Comparison of ENCODE assay signal across 8 cellular contexts in the genomic region with DNA sequence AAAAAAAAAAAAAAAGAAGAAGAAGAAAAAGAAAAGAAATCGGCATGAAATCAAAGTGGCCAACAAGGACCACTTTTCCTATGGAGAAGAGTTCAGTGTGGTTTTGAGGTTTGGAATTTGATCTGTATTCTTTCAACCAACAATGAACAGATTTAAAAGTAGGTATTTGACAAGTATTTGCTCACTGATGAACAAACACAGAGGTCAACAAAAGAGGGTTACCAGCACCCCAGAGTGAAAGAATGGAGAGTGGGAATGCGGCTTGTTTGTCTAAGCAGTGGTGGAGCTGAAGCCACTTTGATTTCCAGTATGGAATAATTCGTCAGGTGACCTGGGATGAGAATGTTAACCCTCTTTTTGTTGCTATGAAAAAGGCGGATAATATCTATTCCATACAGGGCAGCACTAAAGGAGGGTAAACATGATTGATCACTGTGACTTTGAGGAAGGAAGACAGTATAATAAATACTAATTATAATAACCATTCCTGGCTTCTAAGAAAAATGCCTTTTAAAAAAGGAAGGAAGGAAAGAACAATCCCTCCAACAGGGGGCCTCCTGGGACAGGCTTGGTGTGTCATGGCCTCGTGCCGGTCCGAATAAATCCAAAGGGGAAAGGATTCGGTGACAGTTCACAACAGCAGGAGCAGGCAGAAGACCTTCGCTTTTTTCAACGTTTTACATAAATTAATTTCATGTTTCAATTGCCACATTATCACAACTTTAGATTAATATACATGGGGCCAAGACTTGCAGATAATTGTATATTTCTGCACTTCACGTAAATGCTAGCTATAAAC. TPM values are rescaled to one million over a fixed set of nuclear protein-coding genes. Genes with fewer than 3 reads are reported as not detected.
DNase-seq lines count a peak whose midpoint lies in the region; ATAC-seq and TF ChIP-seq lines count a peak whose summit lies in the region.

No MANE protein-coding gene starts in this region.

- ATAC-seq in WTC11 (peak; percentile 80), left lobe of liver (peak; percentile 91), GM21619 (IDR thresholded peaks at IDR 0.05; ENCODE audit: unreplicated experiment) (no peak)
- ATAC-seq in stimulated activated effector memory CD8-positive, alpha-beta T cell treated with anti-CD3 and anti-CD28 coated beads, Interleukin-12 subunit alpha, Interleukin-12 subunit beta, amount 100 ng/mL, for 72 hours = no peak

- POLR2A ChIA-PET in WTC11 (lab: Charles Lee) = no interaction called here

- no peaks in the 10 kb centered on the region for H3K36me3 Mint-ChIP-seq in WTC11
- no peaks in the 10 kb centered on the region for H3K36me3 Mint-ChIP-seq in stimulated activated effector memory CD8-positive, alpha-beta T cell treated with anti-CD3 and anti-CD28 coated beads, Interleukin-12 subunit alpha, Interleukin-12 subunit beta, amount 100 ng/mL, for 72 hours

- DNase-seq in COLO668 (lab: John Stamatoyannopoulos, UW; ENCODE audit: unreplicated experiment) (peak; percentile 44), LHCN-M2 (ENCODE audit: low read depth) (peak; percentile 33), WTC11 (ENCODE audit: low spot score) (peak; percentile 51), left lobe of liver (ENCODE audit: low spot score) (peak; percentile 54), H4 (ENCODE audit: low spot score) (no peak), cortex of kidney (lab: John Stamatoyannopoulos, UW) (no peak)
- no peak for DNase-seq in stimulated activated effector memory CD8-positive, alpha-beta T cell treated with anti-CD3 and anti-CD28 coated beads, Interleukin-12 subunit alpha, Interleukin-12 subunit beta, amount 100 ng/mL, for 72 hours (ENCODE audit: low spot score in 2 of 2)

- H3K9me3 Mint-ChIP-seq in WTC11 = no peaks in the 10 kb centered on the region; the same call in 1 of the 2 replicates
- H3K9me3 Mint-ChIP-seq in stimulated activated effector memory CD8-positive, alpha-beta T cell treated with anti-CD3 and anti-CD28 coated beads, Interleukin-12 subunit alpha, Interleukin-12 subunit beta, amount 100 ng/mL, for 72 hours = no peaks in the 10 kb centered on the region

- no peak overlapping the region for H3K4me3 Mint-ChIP-seq in WTC11
- H3K4me3 Mint-ChIP-seq in stimulated activated effector memory CD8-positive, alpha-beta T cell treated with anti-CD3 and anti-CD28 coated beads, Interleukin-12 subunit alpha, Interleukin-12 subunit beta, amount 100 ng/mL, for 72 hours = no peak overlapping the region

- peaks cover 7% of the 10 kb centered on the region for H3K4me1 Mint-ChIP-seq in WTC11
- no peaks in the 10 kb centered on the region for H3K4me1 Mint-ChIP-seq in stimulated activated effector memory CD8-positive, alpha-beta T cell treated with anti-CD3 and anti-CD28 coated beads, Interleukin-12 subunit alpha, Interleukin-12 subunit beta, amount 100 ng/mL, for 72 hours

- H3K27me3 Mint-ChIP-seq in WTC11 (ENCODE audit: low read depth) = peaks cover 3% of the 10 kb centered on the region

- H3K27ac Mint-ChIP-seq in WTC11 = no peak overlapping the region
- H3K27ac Mint-ChIP-seq in stimulated activated effector memory CD8-positive, alpha-beta T cell treated with anti-CD3 and anti-CD28 coated beads, Interleukin-12 subunit alpha, Interleukin-12 subunit beta, amount 100 ng/mL, for 72 hours = no peak overlapping the region

- CTCF ChIA-PET in WTC11 (lab: Charles Lee) = interaction anchor here (0.5 to 3.4 kb wide), 15 partner anchors 10 to 917 kb away, joined by 3 to 20 read pairs (median 3); no protein-coding TSS in a partner anchor

- TF ChIP-seq CTCF in WTC11 (IDR thresholded peaks at IDR 0.05) = peak; percentile 41

TF ChIP-seq in WTC11, 78 proteins besides CTCF, POLR2A, EP300 and RAD21:
- TF ChIP-seq, protein P1, sequence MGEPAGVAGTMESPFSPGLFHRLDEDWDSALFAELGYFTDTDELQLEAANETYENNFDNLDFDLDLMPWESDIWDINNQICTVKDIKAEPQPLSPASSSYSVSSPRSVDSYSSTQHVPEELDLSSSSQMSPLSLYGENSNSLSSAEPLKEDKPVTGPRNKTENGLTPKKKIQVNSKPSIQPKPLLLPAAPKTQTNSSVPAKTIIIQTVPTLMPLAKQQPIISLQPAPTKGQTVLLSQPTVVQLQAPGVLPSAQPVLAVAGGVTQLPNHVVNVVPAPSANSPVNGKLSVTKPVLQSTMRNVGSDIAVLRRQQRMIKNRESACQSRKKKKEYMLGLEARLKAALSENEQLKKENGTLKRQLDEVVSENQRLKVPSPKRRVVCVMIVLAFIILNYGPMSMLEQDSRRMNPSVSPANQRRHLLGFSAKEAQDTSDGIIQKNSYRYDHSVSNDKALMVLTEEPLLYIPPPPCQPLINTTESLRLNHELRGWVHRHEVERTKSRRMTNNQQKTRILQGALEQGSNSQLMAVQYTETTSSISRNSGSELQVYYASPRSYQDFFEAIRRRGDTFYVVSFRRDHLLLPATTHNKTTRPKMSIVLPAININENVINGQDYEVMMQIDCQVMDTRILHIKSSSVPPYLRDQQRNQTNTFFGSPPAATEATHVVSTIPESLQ (CRISPR knock-in tag; IDR thresholded peaks at IDR 0.05) = no peak
- TF ChIP-seq, protein P2, sequence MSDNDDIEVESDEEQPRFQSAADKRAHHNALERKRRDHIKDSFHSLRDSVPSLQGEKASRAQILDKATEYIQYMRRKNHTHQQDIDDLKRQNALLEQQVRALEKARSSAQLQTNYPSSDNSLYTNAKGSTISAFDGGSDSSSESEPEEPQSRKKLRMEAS (CRISPR knock-in tag; IDR thresholded peaks at IDR 0.05) = peak; percentile 34; the same call in 1 of the 2 replicates
- TF ChIP-seq TEAD1 (CRISPR knock-in tag; IDR thresholded peaks at IDR 0.05) = no peak
- no peak for TF ChIP-seq ZNF232 (CRISPR knock-in tag; IDR thresholded peaks at IDR 0.05)

RNA-seq across cellular contexts. Expression of a gene that starts 37.2 kb away (rescaled TPM):
- total RNA-seq in LHCN-M2 (2014; rRNA removed) (8.1 and 9.1 TPM in 2 replicates), WTC11 (2021) (0.09 to 0.17 TPM (median 0.11 TPM) in 3 replicates), left lobe of liver (not detected)
- 12.2 TPM for polyA plus RNA-seq in LHCN-M2 (2012)
- 1.6 and 2.3 TPM in 2 replicates for total RNA-seq in H4 (2014; rRNA removed; shearing (Covaris generic))

Comparison
In these comparisons a context has a peak if more than half of its experiments do, and no peak if none do; other contexts are left out.
1. DNase-seq: peak in COLO668 (single experiment), LHCN-M2 (single experiment), WTC11 (single experiment) and left lobe of liver (single experiment); none in stimulated activated effector memory CD8-positive, alpha-beta T cell treated with anti-CD3 and anti-CD28 coated beads, Interleukin-12 subunit alpha, Interleukin-12 subunit beta, amount 100 ng/mL, for 72 hours (0 of 2), H4 (single experiment) and cortex of kidney (single experiment).
2. ATAC-seq: peak in WTC11 (single experiment) and left lobe of liver (single experiment); none in stimulated activated effector memory CD8-positive, alpha-beta T cell treated with anti-CD3 and anti-CD28 coated beads, Interleukin-12 subunit alpha, Interleukin-12 subunit beta, amount 100 ng/mL, for 72 hours (single experiment) and GM21619 (single experiment).